ENCODE assay signal across 31 cellular contexts in the genomic region with DNA sequence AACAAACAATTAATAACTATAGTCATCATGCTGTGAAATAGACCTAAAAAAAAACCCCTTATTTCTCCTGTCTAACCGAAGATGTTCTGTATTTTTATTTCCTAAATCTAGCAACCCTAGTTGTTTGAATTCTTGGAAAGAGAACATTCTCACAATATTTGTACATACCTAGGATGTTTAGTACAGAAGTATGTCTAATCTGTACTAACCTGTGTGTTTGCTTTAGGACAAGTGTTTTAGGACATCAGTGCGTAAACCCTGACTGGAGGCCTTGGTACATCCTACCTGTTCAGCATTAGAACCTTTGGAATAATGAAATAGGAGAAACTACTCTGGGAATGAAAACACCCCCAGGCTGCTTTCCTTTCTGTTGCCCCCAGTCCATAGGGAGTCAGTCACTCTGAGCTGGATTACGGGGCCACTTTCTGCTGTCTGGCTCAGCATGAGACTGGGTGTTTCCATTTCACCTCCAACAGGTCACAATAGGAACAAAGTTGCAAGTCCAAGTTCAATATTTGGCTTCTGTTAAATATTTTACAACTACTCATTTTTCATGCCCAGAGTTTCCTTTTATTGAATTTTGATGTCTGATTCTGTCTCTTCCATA.
"Had no signal": no experiment of that assay in that cellular context is flagged by ENCODE, and none has a peak within 500 bp of the region (broad histone marks: within the 10 kb centered on the region; RNA-seq: fewer than 3 reads in every experiment).

No MANE protein-coding gene starts in this region.

- H3K27ac ChIP-seq: ascending aorta, cardiac muscle cell, Peyer's patch, SJSA1 had no signal

- H3K4me3 ChIP-seq: ascending aorta, cardiac muscle cell, Peyer's patch, SJSA1 had no signal

- H3K4me1 ChIP-seq: ascending aorta, Peyer's patch, SJSA1 had no signal

- H3K9me3 ChIP-seq: Peyer's patch, SJSA1 had no signal

- H3K4me2 ChIP-seq: SK-N-SH had no signal

- H3K27me3 ChIP-seq: ascending aorta, cardiac muscle cell, Peyer's patch, SJSA1 had no signal

- H3K9ac ChIP-seq: SK-N-SH had no signal

- H3K36me3 ChIP-seq: ascending aorta, cardiac muscle cell, Peyer's patch, SJSA1 had no signal

- DNase-seq: activated B cell treated with CpG ODN at 0.5 μM for 24 hours; activated CD4-positive, alpha-beta memory T cell treated with anti-CD3 and anti-CD28 coated beads, Interleukin-2, amount 10 ng/mL, durations not matched to agents 7 days and 5 days; activated CD4-positive, alpha-beta T cell treated with anti-CD3 and anti-CD28 coated beads for 1 hour; activated CD4-positive, alpha-beta T cell treated with anti-CD3 and anti-CD28 coated beads for 48 hours; activated CD8-positive, alpha-beta memory T cell treated with anti-CD3 and anti-CD28 coated beads for 24 hours; activated CD8-positive, alpha-beta memory T cell treated with anti-CD3 and anti-CD28 coated beads, Interleukin-2, amount 10 ng/mL, durations not matched to agents 7 days and 5 days; activated effector memory CD4-positive, alpha-beta T cell treated with anti-CD3 and anti-CD28 coated beads, Interleukin-2, amount 50 U/mL, for 16 hours; activated naive CD4-positive, alpha-beta T cell; activated naive CD4-positive, alpha-beta T cell treated with anti-CD3 and anti-CD28 coated beads, Interleukin-2, amount 50 U/mL, for 16 hours; activated naive CD8-positive, alpha-beta T cell treated with anti-CD3 and anti-CD28 coated beads for 36 hours; activated T-cell treated with anti-CD3 and anti-CD28 coated beads, Interleukin-2, amount 50 U/mL, for 1 hour; activated T-cell treated with anti-CD3 and anti-CD28 coated beads, Interleukin-2, amount 50 U/mL, for 72 hours; amygdala; KG1; MM.1S; MV-4-11; NCI-H1092; NCI-H1436 treated with DMSO at 0.1 percent for 48 hours; NCI-H187 treated with DMSO at 0.1 percent for 48 hours; NCI-H2081 treated with DMSO at 0.1 percent for 48 hours; NCI-H226; NCI-H446 treated with DMSO at 0.1 percent for 48 hours; NCI-H524; Peyer's patch; RPMI8226; SHP77 treated with DMSO at 0.1 percent for 48 hours had no signal

- ATAC-seq: activated CD8-positive, alpha-beta memory T cell treated with anti-CD3 and anti-CD28 coated beads, Interleukin-2, amount 10 ng/mL, durations not matched to agents 7 days and 5 days; activated T-cell treated with anti-CD3 and anti-CD28 coated beads, Interleukin-2, amount 50 U/mL, for 72 hours; activated T-helper 17 cell treated with anti-CD3 and anti-CD28 coated beads, Interleukin-2, amount 50 U/mL, for 72 hours had no signal
